16 cellular contexts compared by ENCODE assay signal in genomic region chr6:15331629-15332241, GRCh38.
DNase-seq lines count a peak whose midpoint lies in the region; ATAC-seq, FAIRE-seq and TF ChIP-seq lines count a peak whose summit lies in the region.
"Had no signal": no experiment of that assay in that cellular context is flagged by ENCODE, and none has a peak within 500 bp of the region (broad histone marks: within the 10 kb centered on the region; RNA-seq: fewer than 3 reads in every experiment).

No MANE protein-coding gene starts in this region.

- H3K9me3 ChIP-seq in A549 (no peaks in the 10 kb centered on the region), SJCRH30 (replicated peaks) (no peaks in the 10 kb centered on the region), endodermal cell (ENCODE audit: control insufficient read depth, low read length) (no peaks in the 10 kb centered on the region)
- H3K9me3 ChIP-seq in CD8-positive, alpha-beta T cell (ENCODE audit: low read length): no peaks in the 10 kb centered on the region
- H3K9me3 ChIP-seq in CD4-positive, alpha-beta T cell (ENCODE audit: control insufficient read depth, low read length): no peaks in the 10 kb centered on the region
- H3K9me3 ChIP-seq: pancreas, spleen had no signal

- no peaks in the 10 kb centered on the region for H3K27me3 Mint-ChIP-seq in CD8-positive, alpha-beta T cell (ENCODE audit: low read depth)
- no peaks in the 10 kb centered on the region for H3K27me3 Mint-ChIP-seq in endodermal cell (ENCODE audit: insufficient read depth)
- no peaks in the 10 kb centered on the region for H3K27me3 Mint-ChIP-seq in CD4-positive, alpha-beta T cell

- no peak overlapping the region for H3K27ac Mint-ChIP-seq in CD8-positive, alpha-beta T cell
- peak overlapping the region; percentile 85 for H3K27ac Mint-ChIP-seq in endodermal cell
- no peak overlapping the region for H3K27ac Mint-ChIP-seq in CD4-positive, alpha-beta T cell

- no peaks in the 10 kb centered on the region for H3K9me3 Mint-ChIP-seq in CD8-positive, alpha-beta T cell
- no peaks in the 10 kb centered on the region for H3K9me3 Mint-ChIP-seq in endodermal cell
- H3K9me3 Mint-ChIP-seq in CD4-positive, alpha-beta T cell: no peaks in the 10 kb centered on the region

- intact Hi-C loops in CD8-positive, alpha-beta T cell (cut with DNase I, micrococcal nuclease): no loop called here
- intact Hi-C loops in CD4-positive, alpha-beta T cell (cut with DNase I, micrococcal nuclease): loop anchor here in 1 of 2 experiments (5.0 kb wide), 1 partner anchor 39 kb away; no protein-coding TSS in a partner anchor

- TF ChIP-seq POLR2A in A549 (IDR thresholded peaks at IDR 0.05; ENCODE audit: low read length): no peak

- ATAC-seq in A549 (no peak), GM21360 (IDR thresholded peaks at IDR 0.05; ENCODE audit: unreplicated experiment) (no peak)
- no peak for ATAC-seq in CD8-positive, alpha-beta T cell
- ATAC-seq in activated CD4-positive, CD25-positive, alpha-beta regulatory T cell treated with anti-CD3 and anti-CD28 coated beads, Interleukin-2, amount 50 U/mL, for 24 hours: no peak
- ATAC-seq in CD4-positive, alpha-beta T cell (ENCODE audit: poor library complexity): no peak
- ATAC-seq: K562 had no signal

- POLR2A ChIA-PET in A549 (lab: Yijun Ruan, JAX): no interaction called here
- POLR2A ChIA-PET in CD8-positive, alpha-beta T cell (lab: Charles Lee): interaction anchor here (0.9 kb wide), 1 partner anchor 15 kb away, joined by 3 read pairs; no protein-coding TSS in a partner anchor
- POLR2A ChIA-PET in CD4-positive, alpha-beta T cell (lab: Charles Lee): interaction anchor here (0.6 kb wide), 2 partner anchors 79 to 804 kb away, joined by 3 read pairs; no protein-coding TSS in a partner anchor

- no peak for TF ChIP-seq EP300 in A549 (IDR thresholded peaks at IDR 0.05)

- H3K4me1 ChIP-seq in A549 (peaks cover 38% of the 10 kb centered on the region), SJCRH30 (peaks cover 40% of the 10 kb centered on the region), endodermal cell (ENCODE audit: control insufficient read depth, insufficient read depth, low read length) (peaks cover 8% of the 10 kb centered on the region)
- H3K4me1 ChIP-seq in CD8-positive, alpha-beta T cell (ENCODE audit: insufficient read depth, low read length): peaks cover 57% of the 10 kb centered on the region

- WGBS in A549 (ENCODE audit: missing lambda C conversion rate): 94% methylated on average over 13 of the region's 13 CpGs
- WGBS in endodermal cell (ENCODE audit: insufficient coverage in 1 of 2, insufficient read length in 1 of 2), 2 experiments: 97 to 98% methylated on average over 6 to 11 of the region's 13 CpGs

- H3K4me2 ChIP-seq in A549: peak overlapping the region; percentile 14; the same call in 2 of the 3 replicates

- H3K27ac ChIP-seq in A549 (peak overlapping the region in 1 of 2 experiments; percentile 16; a peak in 1 of 6 replicates), SJCRH30 (peak overlapping the region; percentile 46), endodermal cell (ENCODE audit: low read depth, low read length) (no peak overlapping the region)
- H3K27ac ChIP-seq in CD8-positive, alpha-beta T cell (ENCODE audit: low read depth, low read length): no peak overlapping the region
- no peak overlapping the region for H3K27ac ChIP-seq in CD4-positive, alpha-beta T cell (ENCODE audit: low read depth, low read length)
- H3K27ac ChIP-seq: pancreas had no signal

- CTCF ChIA-PET in A549 (lab: Yijun Ruan, JAX): interaction anchor here (0.6 to 1.2 kb wide), 3 partner anchors 109 to 782 kb away, joined by 3 to 7 read pairs (median 6); no protein-coding TSS in a partner anchor
- CTCF ChIA-PET in CD8-positive, alpha-beta T cell (lab: Charles Lee): no interaction called here
- CTCF ChIA-PET in CD4-positive, alpha-beta T cell (lab: Charles Lee): no interaction called here

- in situ Hi-C loops in GM13977 (cut with MboI; ENCODE audit: low pct_unique_long_range_greater_than_20kb, low sequenced_read_pairs, unreplicated experiment): no loop called here

- no peak overlapping the region for H3K9ac ChIP-seq in endodermal cell (ENCODE audit: extremely low read depth, low read length, poor library complexity, severe bottlenecking)

- TF ChIP-seq CTCF in A549 (IDR thresholded peaks at IDR 0.05) (no peak), endodermal cell (conservative IDR thresholded peaks at IDR 0.05) (no peak), GM13977 (IDR thresholded peaks at IDR 0.05; ENCODE audit: extremely low read depth, insufficient read depth, missing control alignments) (no peak)
- TF ChIP-seq CTCF in CD8-positive, alpha-beta T cell (IDR thresholded peaks at IDR 0.05): no peak
- no peak for TF ChIP-seq CTCF in CD4-positive, alpha-beta T cell (IDR thresholded peaks at IDR 0.05)

- DNase-seq in A549 (ENCODE audit: low read depth in 1 of 2, low spot score in 1 of 2) (no peak), SJCRH30 (peak in 1 of 2 experiments; percentile 40), endodermal cell (no peak), GM13977 (ENCODE audit: low spot score) (no peak)
- DNase-seq in CD8-positive, alpha-beta T cell: no peak
- DNase-seq in CD4-positive, alpha-beta T cell: no peak
- DNase-seq: DND-41, midbrain, NCI-H1417 treated with DMSO at 0.1 percent for 48 hours, pancreas, spleen had no signal

- peaks cover 91% of the 10 kb centered on the region for H3K4me1 Mint-ChIP-seq in CD8-positive, alpha-beta T cell (ENCODE audit: low read depth)
- H3K4me1 Mint-ChIP-seq in endodermal cell: peaks cover 45% of the 10 kb centered on the region
- peaks cover 94% of the 10 kb centered on the region for H3K4me1 Mint-ChIP-seq in CD4-positive, alpha-beta T cell (ENCODE audit: low read depth)

- no peaks in the 10 kb centered on the region for H3K36me3 Mint-ChIP-seq in CD8-positive, alpha-beta T cell
- peaks cover 2% of the 10 kb centered on the region for H3K36me3 Mint-ChIP-seq in endodermal cell (ENCODE audit: low read depth)
- H3K36me3 Mint-ChIP-seq in CD4-positive, alpha-beta T cell (ENCODE audit: low read depth): no peaks in the 10 kb centered on the region

- no peak overlapping the region for H3K4me3 ChIP-seq in A549
- H3K4me3 ChIP-seq in CD8-positive, alpha-beta T cell (ENCODE audit: low read depth, low read length): no peak overlapping the region
- H3K4me3 ChIP-seq in SJCRH30: no peak overlapping the region
- no peak overlapping the region for H3K4me3 ChIP-seq in endodermal cell (ENCODE audit: low read length)
- H3K4me3 ChIP-seq: K562, pancreas had no signal

- no peaks in the 10 kb centered on the region for H3K27me3 ChIP-seq in CD8-positive, alpha-beta T cell (ENCODE audit: insufficient read depth, low read length)
- H3K27me3 ChIP-seq in SJCRH30 (no peaks in the 10 kb centered on the region), endodermal cell (ENCODE audit: control insufficient read depth, insufficient read depth, low read length, poor library complexity, severe bottlenecking) (no peaks in the 10 kb centered on the region)
- no peaks in the 10 kb centered on the region for H3K27me3 ChIP-seq in CD4-positive, alpha-beta T cell (ENCODE audit: control insufficient read depth, insufficient read depth, low read length)
- H3K27me3 ChIP-seq: pancreas, spleen had no signal

- H3K36me3 ChIP-seq in CD8-positive, alpha-beta T cell (ENCODE audit: insufficient read depth, low read length): no peaks in the 10 kb centered on the region
- no peaks in the 10 kb centered on the region for H3K36me3 ChIP-seq in SJCRH30
- H3K36me3 ChIP-seq in endodermal cell (ENCODE audit: control insufficient read depth, insufficient read depth, low read length): no peaks in the 10 kb centered on the region
- H3K36me3 ChIP-seq: pancreas, spleen had no signal

- peak overlapping the region; percentile 65 for H3K4me3 Mint-ChIP-seq in CD8-positive, alpha-beta T cell
- H3K4me3 Mint-ChIP-seq in endodermal cell: no peak overlapping the region
- no peak overlapping the region for H3K4me3 Mint-ChIP-seq in CD4-positive, alpha-beta T cell

- no peak for FAIRE-seq in A549 (lab: Jason Lieb, UNC)
- FAIRE-seq: islet of Langerhans, K562, pancreas, RCC 7860 had no signal

- TF ChIP-seq RAD21 in A549 (conservative IDR thresholded peaks at IDR 0.05 in 1 of 2, IDR thresholded peaks at IDR 0.05 in 1 of 2): no peak

TF ChIP-seq in A549, 52 proteins besides CTCF, POLR2A, EP300 and RAD21:
- TF ChIP-seq ZSCAN20 (CRISPR knock-in tag; IDR thresholded peaks at IDR 0.05): no peak
- no peak for TF ChIP-seq JUNB (IDR thresholded peaks at IDR 0.05)
- no peak for TF ChIP-seq ESRRA (IDR thresholded peaks at IDR 0.05; ENCODE audit: borderline replicate concordance, low read length)
- TF ChIP-seq ZNF302 (CRISPR knock-in tag; IDR thresholded peaks at IDR 0.05): no peak
- TF ChIP-seq RCOR1 (IDR thresholded peaks at IDR 0.05; ENCODE audit: low read depth, low read length): no peak
- TF ChIP-seq MAZ (IDR thresholded peaks at IDR 0.05; ENCODE audit: borderline replicate concordance, low read depth, low read length): no peak
- no peak for TF ChIP-seq PHF8 (IDR thresholded peaks at IDR 0.05; ENCODE audit: borderline replicate concordance, low read depth)
- no peak for TF ChIP-seq KDM5A (IDR thresholded peaks at IDR 0.05)
- no peak for TF ChIP-seq GATA3 (IDR thresholded peaks at IDR 0.05; ENCODE audit: borderline replicate concordance)
- no peak for TF ChIP-seq CEBPB (IDR thresholded peaks at IDR 0.05)
- no peak for TF ChIP-seq CBX8 (IDR thresholded peaks at IDR 0.05)
- TF ChIP-seq USF2 (IDR thresholded peaks at IDR 0.05): no peak
- TF ChIP-seq NR3C1 (IDR thresholded peaks at IDR 0.05): no peak
- TF ChIP-seq MYC (IDR thresholded peaks at IDR 0.05; ENCODE audit: borderline replicate concordance, low read length): no peak
- no peak for TF ChIP-seq NPAS2 (CRISPR knock-in tag; IDR thresholded peaks at IDR 0.05; ENCODE audit: borderline replicate concordance)
